14 cellular contexts compared by ENCODE assay signal in genomic region chr10:100838986-100839385, GRCh38.
"Had no signal": no experiment of that assay in that cellular context is flagged by ENCODE, and none has a peak within 500 bp of the region (broad histone marks: within the 10 kb centered on the region; RNA-seq: fewer than 3 reads in every experiment).

No MANE protein-coding gene starts in this region.

- H3K4me1 ChIP-seq: heart left ventricle, right atrium auricular region, upper lobe of left lung had no signal

- H3K9me3 Mint-ChIP-seq: activated CD4-positive, alpha-beta T cell treated with anti-CD3 and anti-CD28 coated beads, Interleukin-2, amount 10 ng/mL, durations not matched to agents 24 days and 14 days; activated T-helper 1 cell treated with anti-CD3 and anti-CD28 coated beads, Interleukin-12 subunit alpha, Interleukin-12 subunit beta, Interleukin-2, Interleukin-4 antibody, amounts not matched to agents 30 ng/mL and 10 ng/mL and 1 ng/mL, durations not matched to agents 14 hours and 24 hours and 36 hours; stimulated activated memory B cell treated with anti-CD40 and anti-IgM and Interleukin-4, amounts not matched to agents 10 μg/mL and 1 μg/mL and 100 μg/mL, for 72 hours had no signal

- H3K27ac Mint-ChIP-seq: activated CD4-positive, alpha-beta T cell treated with anti-CD3 and anti-CD28 coated beads, Interleukin-2, amount 10 ng/mL, durations not matched to agents 24 days and 14 days; activated T-helper 1 cell treated with anti-CD3 and anti-CD28 coated beads, Interleukin-12 subunit alpha, Interleukin-12 subunit beta, Interleukin-2, Interleukin-4 antibody, amounts not matched to agents 30 ng/mL and 10 ng/mL and 1 ng/mL, durations not matched to agents 14 hours and 24 hours and 36 hours; naive B cell; stimulated activated memory B cell treated with anti-CD40 and anti-IgM and Interleukin-4, amounts not matched to agents 10 μg/mL and 1 μg/mL and 100 μg/mL, for 72 hours had no signal

- H3K36me3 ChIP-seq: heart left ventricle, right atrium auricular region, upper lobe of left lung, WERI-Rb-1 had no signal

- H3K4me3 ChIP-seq: heart left ventricle, right atrium auricular region, upper lobe of left lung had no signal

- H3K27me3 ChIP-seq: right atrium auricular region, upper lobe of left lung had no signal

- DNase-seq: activated CD4-positive, alpha-beta T cell treated with anti-CD3 and anti-CD28 coated beads, Interleukin-2, amount 10 ng/mL, durations not matched to agents 24 days and 14 days; activated naive CD4-positive, alpha-beta T cell treated with Interleukin-2 at 50 U/mL for 16 hours; caudate nucleus; cortex of kidney; effector CD8-positive, alpha-beta T cell; foreskin melanocyte; heart left ventricle; naive B cell; small intestine; upper lobe of left lung; WERI-Rb-1 had no signal

- H3K4me1 Mint-ChIP-seq: activated CD4-positive, alpha-beta T cell treated with anti-CD3 and anti-CD28 coated beads, Interleukin-2, amount 10 ng/mL, durations not matched to agents 24 days and 14 days; naive B cell; stimulated activated memory B cell treated with anti-CD40 and anti-IgM and Interleukin-4, amounts not matched to agents 10 μg/mL and 1 μg/mL and 100 μg/mL, for 72 hours had no signal

- ATAC-seq: heart left ventricle; stimulated activated memory B cell treated with anti-CD40 and anti-IgM and Interleukin-4, amounts not matched to agents 10 μg/mL and 1 μg/mL and 100 μg/mL, for 72 hours had no signal

- H3K36me3 Mint-ChIP-seq: stimulated activated memory B cell treated with anti-CD40 and anti-IgM and Interleukin-4, amounts not matched to agents 10 μg/mL and 1 μg/mL and 100 μg/mL, for 72 hours had no signal

- H3K27ac ChIP-seq: heart left ventricle, right atrium auricular region, upper lobe of left lung, WERI-Rb-1 had no signal

- H3K4me3 Mint-ChIP-seq: activated CD4-positive, alpha-beta T cell treated with anti-CD3 and anti-CD28 coated beads, Interleukin-2, amount 10 ng/mL, durations not matched to agents 24 days and 14 days; activated T-helper 1 cell treated with anti-CD3 and anti-CD28 coated beads, Interleukin-12 subunit alpha, Interleukin-12 subunit beta, Interleukin-2, Interleukin-4 antibody, amounts not matched to agents 30 ng/mL and 10 ng/mL and 1 ng/mL, durations not matched to agents 14 hours and 24 hours and 36 hours; naive B cell; stimulated activated memory B cell treated with anti-CD40 and anti-IgM and Interleukin-4, amounts not matched to agents 10 μg/mL and 1 μg/mL and 100 μg/mL, for 72 hours had no signal
